In the genomic region with DNA sequence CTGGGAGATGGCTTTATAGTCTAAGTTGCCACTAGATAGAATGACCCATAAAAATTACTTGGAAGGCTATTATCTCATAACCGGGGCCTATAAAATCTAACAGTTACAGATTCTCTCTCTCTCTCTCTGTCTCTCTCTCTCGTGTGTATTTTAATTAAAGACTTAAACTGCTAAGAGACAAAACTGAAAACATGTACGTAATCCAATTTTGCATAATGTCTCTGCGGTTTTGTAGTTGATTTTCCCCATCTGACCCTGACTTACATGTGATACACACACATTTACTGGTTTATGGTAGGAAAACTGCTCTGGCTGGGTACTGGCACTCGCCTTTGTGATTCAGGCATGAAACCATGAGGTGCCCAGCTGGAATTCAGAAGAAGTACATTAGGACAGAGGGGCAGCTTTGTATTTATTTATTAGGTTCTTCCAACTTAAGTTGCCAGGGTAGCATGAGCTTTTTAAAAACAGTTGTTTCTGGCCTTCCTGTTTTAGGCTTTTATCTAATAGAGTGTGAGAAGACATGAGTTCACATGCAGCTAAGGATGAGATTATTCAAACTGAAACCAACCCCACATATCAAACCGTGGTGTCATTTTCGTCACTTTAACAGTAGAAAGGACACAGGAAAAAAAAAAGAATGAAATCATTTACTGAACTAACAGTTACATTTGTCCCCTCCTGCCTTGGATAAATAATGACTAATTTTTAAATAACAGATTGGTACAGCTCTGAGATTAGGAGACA, we compare ENCODE assay signal across 7 cellular contexts.
DNase-seq lines count a peak whose midpoint lies in the region; ATAC-seq and TF ChIP-seq lines count a peak whose summit lies in the region.

No MANE protein-coding gene starts in this region.

- peaks cover 14% of the 10 kb centered on the region for H3K27me3 ChIP-seq in OCI-LY3 (ENCODE audit: low read depth, low read length)

- peaks cover 61% of the 10 kb centered on the region for H3K4me1 Mint-ChIP-seq in central memory CD8-positive, alpha-beta T cell

- H3K4me1 ChIP-seq in OCI-LY3 (ENCODE audit: low read length) = peaks cover 19% of the 10 kb centered on the region

- ATAC-seq in GM18873 (IDR thresholded peaks at IDR 0.05; ENCODE audit: low FRiP score, unreplicated experiment) = peak; percentile 69
- peak; percentile 70 for ATAC-seq in HG02678 (IDR thresholded peaks at IDR 0.05; ENCODE audit: unreplicated experiment)
- ATAC-seq in central memory CD8-positive, alpha-beta T cell (replicated peaks; ENCODE audit: extremely low read depth, poor library complexity, severe bottlenecking) = peak; percentile 88

- H3K27ac ChIP-seq in OCI-LY3 (ENCODE audit: low read length) = peak overlapping the region; percentile 43; the same call in 1 of the 2 replicates

- no peak overlapping the region for H3K9ac ChIP-seq in OCI-LY3 (ENCODE audit: low read length)

- peak overlapping the region; percentile 83 for H3K4me3 Mint-ChIP-seq in central memory CD8-positive, alpha-beta T cell

- H3K4me2 ChIP-seq in OCI-LY3 (ENCODE audit: low read length) = peak overlapping the region; percentile 71

- no peak overlapping the region for H2AFZ ChIP-seq in OCI-LY3 (ENCODE audit: low read depth, low read length)

- no peak for TF ChIP-seq CTCF in OCI-LY3 (IDR thresholded peaks at IDR 0.05; ENCODE audit: low read depth, low read length)

- no peaks in the 10 kb centered on the region for H4K20me1 ChIP-seq in OCI-LY3 (ENCODE audit: insufficient read depth, low read length)

- DNase-seq in central memory CD8-positive, alpha-beta T cell (ENCODE audit: low spot score in 2 of 2) = peak; percentile 41 to 67
- peak; percentile 55 for DNase-seq in pons (ENCODE audit: low spot score)
- DNase-seq in HuH-7.5 (ENCODE audit: low spot score) = no peak
- no peak for DNase-seq in SW480 (ENCODE audit: low spot score)

- H3K4me3 ChIP-seq in OCI-LY3 (ENCODE audit: low read length) = peak overlapping the region; percentile 3; the same call in 1 of the 2 replicates

- H3K9me3 ChIP-seq in OCI-LY3 (ENCODE audit: insufficient read depth, low read length) = no peaks in the 10 kb centered on the region

- H3K36me3 ChIP-seq in OCI-LY3 (replicated peaks; ENCODE audit: low read depth, low read length) = no peaks in the 10 kb centered on the region

- no peaks in the 10 kb centered on the region for H3K9me3 Mint-ChIP-seq in central memory CD8-positive, alpha-beta T cell

- H3K27ac Mint-ChIP-seq in central memory CD8-positive, alpha-beta T cell (ENCODE audit: low read depth) = peak overlapping the region; percentile 99

- no peaks in the 10 kb centered on the region for H3K27me3 Mint-ChIP-seq in central memory CD8-positive, alpha-beta T cell

- peaks cover 17% of the 10 kb centered on the region for H3K36me3 Mint-ChIP-seq in central memory CD8-positive, alpha-beta T cell (ENCODE audit: insufficient read depth)

- H3K79me2 ChIP-seq in OCI-LY3 (ENCODE audit: low read length) = no peaks in the 10 kb centered on the region

Comparison
In these comparisons a context has a peak if more than half of its experiments do, and no peak if none do; other contexts are left out.
1. DNase-seq: peak in central memory CD8-positive, alpha-beta T cell (2 of 2) and pons (single experiment); none in HuH-7.5 (single experiment) and SW480 (single experiment).
2. Peak in every context shown above with its lines, with median percentiles within 50 percentile points of each other: ATAC-seq.